ENCODE assay signal across 8 cellular contexts in the genomic region with DNA sequence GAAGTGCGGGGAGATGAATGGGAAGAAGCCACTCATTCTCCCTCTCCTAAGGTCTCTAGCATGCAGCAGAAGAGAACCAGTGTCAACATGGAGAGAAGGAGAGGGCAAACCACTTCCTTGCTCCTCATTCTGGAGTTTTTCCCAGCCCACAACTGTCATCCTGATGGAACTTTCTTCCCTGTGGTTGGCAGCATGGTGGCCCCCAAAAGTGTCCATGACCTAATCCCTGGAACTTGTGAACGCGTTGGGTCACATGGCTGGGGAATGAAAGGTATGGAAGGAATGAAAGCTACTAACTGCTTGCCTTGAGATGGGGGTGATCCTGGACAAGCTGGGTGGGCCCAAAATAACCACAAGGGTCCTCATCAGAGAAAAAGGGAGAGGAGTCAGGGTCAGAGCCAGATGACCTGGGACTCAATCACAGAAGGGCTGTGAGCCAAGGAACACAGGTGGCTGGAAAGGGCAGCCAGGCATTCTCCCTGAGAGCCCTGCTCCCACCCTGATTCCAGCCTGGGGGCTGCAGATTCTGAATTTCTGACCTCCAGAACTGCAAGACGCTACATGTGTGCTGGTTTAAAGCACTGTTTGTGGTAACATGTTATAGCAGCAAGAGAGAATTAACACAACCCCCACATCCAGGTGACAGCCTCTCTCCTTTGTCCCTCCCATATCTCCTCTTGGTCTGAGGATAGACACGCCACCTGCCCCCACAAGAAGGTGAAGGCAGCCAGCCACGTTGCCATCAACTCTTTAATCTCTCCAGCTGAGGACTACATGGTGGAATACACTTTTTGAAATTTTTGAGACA.
DNase-seq lines count a peak whose midpoint lies in the region; TF ChIP-seq lines count a peak whose summit lies in the region.

No MANE protein-coding gene starts in this region.

- peak overlapping the region; percentile 31 for H3K4me3 ChIP-seq in BJ (ENCODE audit: low read depth, low read length)

- no peaks in the 10 kb centered on the region for H3K27me3 Mint-ChIP-seq in dendritic cell treated with granulocyte-macrophage colony-stimulating factor and Interleukin-4, amounts not matched to agents 40 ng/mL and 50 ng/mL, for 4 days
- H3K27me3 Mint-ChIP-seq in nephron (ENCODE audit: low read depth), result no peaks in the 10 kb centered on the region

- CTCF ChIA-PET in BJ (lab: Yijun Ruan, JAX), result interaction anchor here (0.6 to 4.5 kb wide), 6 partner anchors 11 to 88 kb away, joined by 3 to 24 read pairs (median 4); no protein-coding TSS in a partner anchor

- peaks cover 4% of the 10 kb centered on the region; the same call in 1 of the 2 replicates for H3K36me3 ChIP-seq in BJ (ENCODE audit: control insufficient read depth, insufficient read depth, low read length)

- peak overlapping the region; percentile 77 for H3K4me3 Mint-ChIP-seq in dendritic cell treated with granulocyte-macrophage colony-stimulating factor and Interleukin-4, amounts not matched to agents 40 ng/mL and 50 ng/mL, for 4 days
- no peak overlapping the region for H3K4me3 Mint-ChIP-seq in nephron

- POLR2A ChIA-PET in BJ (lab: Charles Lee), result interaction anchor here (0.7 kb wide), 1 partner anchor 8 kb away, joined by 3 read pairs; no protein-coding TSS in a partner anchor

- H3K27ac Mint-ChIP-seq in dendritic cell treated with granulocyte-macrophage colony-stimulating factor and Interleukin-4, amounts not matched to agents 40 ng/mL and 50 ng/mL, for 4 days, result peak overlapping the region; percentile 96
- H3K27ac Mint-ChIP-seq in nephron, result peak overlapping the region; percentile 34 to 86 (median 84)

- H3K9me3 Mint-ChIP-seq in dendritic cell treated with granulocyte-macrophage colony-stimulating factor and Interleukin-4, amounts not matched to agents 40 ng/mL and 50 ng/mL, for 4 days, result no peaks in the 10 kb centered on the region
- no peaks in the 10 kb centered on the region for H3K9me3 Mint-ChIP-seq in nephron

- peaks cover 74% of the 10 kb centered on the region for H3K4me1 Mint-ChIP-seq in dendritic cell treated with granulocyte-macrophage colony-stimulating factor and Interleukin-4, amounts not matched to agents 40 ng/mL and 50 ng/mL, for 4 days (ENCODE audit: low read depth)
- peaks cover 8% of the 10 kb centered on the region for H3K4me1 Mint-ChIP-seq in nephron

- no peaks in the 10 kb centered on the region for H3K27me3 ChIP-seq in BJ (ENCODE audit: control insufficient read depth, insufficient read depth, low read length)

- peaks cover 66% of the 10 kb centered on the region for H3K36me3 Mint-ChIP-seq in dendritic cell treated with granulocyte-macrophage colony-stimulating factor and Interleukin-4, amounts not matched to agents 40 ng/mL and 50 ng/mL, for 4 days (ENCODE audit: low read depth)
- H3K36me3 Mint-ChIP-seq in nephron (ENCODE audit: low read depth), result peaks cover 23% of the 10 kb centered on the region

- TF ChIP-seq CTCF in BJ (IDR thresholded peaks at IDR 0.05; ENCODE audit: insufficient read depth, low read depth, low read length) (no peak), nephron (IDR thresholded peaks at IDR 0.05; ENCODE audit: unreplicated experiment in 3 of 3) (no peak)

- intact Hi-C loops in dendritic cell treated with granulocyte-macrophage colony-stimulating factor and Interleukin-4, amounts not matched to agents 40 ng/mL and 50 ng/mL, for 4 days (cut with micrococcal nuclease), result loop anchor here (1.0 to 10.0 kb wide), 5 partner anchors 7 to 1666 kb away; partner anchors contain the start of gene ABHD12

- peak; percentile 80 for DNase-seq in BJ (ENCODE audit: low read depth)
- peak; percentile 96 for DNase-seq in M059J (ENCODE audit: low read depth)
- no peak for DNase-seq in NCI-H510A treated with DMSO at 0.1 percent for 48 hours (lab: John Stamatoyannopoulos, UW)
- no peak for DNase-seq in NCI-H1048 (lab: John Stamatoyannopoulos, UW)
- no peak for DNase-seq in NCI-H2196 treated with DMSO at 0.1 percent for 48 hours (lab: John Stamatoyannopoulos, UW; ENCODE audit: unreplicated experiment)
- DNase-seq in hippocampal formation (lab: John Stamatoyannopoulos, UW), result no peak

Comparison
In these comparisons a context has a peak if more than half of its experiments do, and no peak if none do; other contexts are left out.
1. DNase-seq: peak in BJ (single experiment) and M059J (single experiment); none in NCI-H510A treated with DMSO at 0.1 percent for 48 hours (single experiment), NCI-H1048 (single experiment), NCI-H2196 treated with DMSO at 0.1 percent for 48 hours (single experiment) and hippocampal formation (0 of 2).